Comparison of ENCODE assay signal across 8 cellular contexts in the genomic region with DNA sequence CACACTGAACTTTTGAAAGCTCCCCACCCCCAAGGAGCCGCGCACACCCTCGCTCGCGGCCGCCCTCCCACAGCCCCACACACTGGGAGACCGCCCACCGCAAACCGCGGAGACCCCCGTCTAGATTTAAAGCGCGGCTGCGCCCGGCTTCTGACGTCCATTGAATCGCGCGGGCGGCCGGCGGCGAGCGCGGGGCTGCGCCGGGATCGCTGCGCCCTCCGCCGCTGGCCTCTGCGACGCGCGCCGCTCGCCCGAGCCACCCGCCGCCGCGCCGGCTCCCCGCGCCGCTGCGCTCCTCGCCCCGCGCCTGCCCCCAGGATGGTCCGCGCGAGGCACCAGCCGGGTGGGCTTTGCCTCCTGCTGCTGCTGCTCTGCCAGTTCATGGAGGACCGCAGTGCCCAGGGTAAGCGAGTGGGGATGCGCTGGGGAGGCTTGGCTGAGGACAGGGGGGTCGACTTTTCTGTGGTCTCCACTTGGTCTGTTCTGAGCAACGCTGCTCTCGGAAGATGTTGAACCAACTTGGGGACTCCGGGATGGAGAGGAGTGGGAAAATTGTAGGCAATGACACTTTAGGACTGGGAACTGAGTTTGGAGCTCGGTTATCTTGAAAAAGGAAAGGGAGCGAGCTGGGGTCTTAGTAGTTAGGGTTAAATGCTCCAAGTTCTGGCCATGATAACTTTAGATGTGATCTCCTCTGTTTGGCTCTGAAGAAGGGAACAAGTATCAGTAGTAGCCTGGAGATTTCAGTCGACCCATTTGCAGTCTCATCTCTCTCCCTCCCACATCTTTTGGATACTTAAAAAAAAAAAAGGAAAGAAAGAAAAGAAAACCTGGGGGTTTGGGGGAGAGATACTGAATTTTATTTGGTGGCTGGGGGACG. TPM values are rescaled to one million over a fixed set of nuclear protein-coding genes. Genes with fewer than 3 reads are reported as not detected.
DNase-seq lines count a peak whose midpoint lies in the region; ATAC-seq and TF ChIP-seq lines count a peak whose summit lies in the region.

A gene with protein sequence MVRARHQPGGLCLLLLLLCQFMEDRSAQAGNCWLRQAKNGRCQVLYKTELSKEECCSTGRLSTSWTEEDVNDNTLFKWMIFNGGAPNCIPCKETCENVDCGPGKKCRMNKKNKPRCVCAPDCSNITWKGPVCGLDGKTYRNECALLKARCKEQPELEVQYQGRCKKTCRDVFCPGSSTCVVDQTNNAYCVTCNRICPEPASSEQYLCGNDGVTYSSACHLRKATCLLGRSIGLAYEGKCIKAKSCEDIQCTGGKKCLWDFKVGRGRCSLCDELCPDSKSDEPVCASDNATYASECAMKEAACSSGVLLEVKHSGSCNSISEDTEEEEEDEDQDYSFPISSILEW (plus strand): TSS at position 156 of the 880 bp plus-strand sequence. CDS start 163 bp downstream, at position 319.

- peak within 1 kb of the TSS; percentile 68 for H3K27ac Mint-ChIP-seq in dendritic cell treated with granulocyte-macrophage colony-stimulating factor and Interleukin-4, amounts not matched to agents 40 ng/mL and 50 ng/mL, for 4 days

- intact Hi-C loops in dendritic cell treated with granulocyte-macrophage colony-stimulating factor and Interleukin-4, amounts not matched to agents 40 ng/mL and 50 ng/mL, for 4 days (cut with micrococcal nuclease), result no loop called here
- intact Hi-C loops in lower lobe of right lung (cut with DNase I), result loop anchor here (10.0 kb wide), 1 partner anchor 734 kb away; no protein-coding TSS in a partner anchor
- intact Hi-C loops in thyroid gland (cut with DNase I), result loop anchor here (10.0 kb wide), 1 partner anchor 744 kb away; no protein-coding TSS in a partner anchor

- H3K36me3 ChIP-seq in lower lobe of right lung (no peaks in the 10 kb centered on the region), thyroid gland (no peaks in the 10 kb centered on the region)

- peaks cover 44% of the 10 kb centered on the region for H3K4me1 Mint-ChIP-seq in dendritic cell treated with granulocyte-macrophage colony-stimulating factor and Interleukin-4, amounts not matched to agents 40 ng/mL and 50 ng/mL, for 4 days (ENCODE audit: low read depth)

- H3K9me3 ChIP-seq in lower lobe of right lung, result no peaks in the 10 kb centered on the region
- H3K9me3 ChIP-seq in thyroid gland, result no peaks in the 10 kb centered on the region

- TF ChIP-seq CTCF in lower lobe of right lung (IDR thresholded peaks at IDR 0.05) (no peak), thyroid gland (IDR thresholded peaks at IDR 0.05) (no peak)

- DNase-seq in NCI-H2171 treated with DMSO at 0.1 percent for 48 hours (lab: John Stamatoyannopoulos, UW) (peak; percentile 37), NCI-H2171 (lab: John Stamatoyannopoulos, UW) (no peak), OCI-M1 (lab: John Stamatoyannopoulos, UW) (peak; percentile 62), lower lobe of right lung (peak; percentile 44), thyroid gland (peak in 1 of 2 donors; percentile 10)

- H3K27me3 ChIP-seq in lower lobe of right lung (ENCODE audit: low read depth) (no peaks in the 10 kb centered on the region), thyroid gland (no peaks in the 10 kb centered on the region)

- TF ChIP-seq POLR2A in thyroid gland (IDR thresholded peaks at IDR 0.05), result no peak

- H3K27ac ChIP-seq in lower lobe of right lung, result peak within 1 kb of the TSS; percentile 66
- H3K27ac ChIP-seq in thyroid gland, result peak within 1 kb of the TSS in 2 of 3 donors; percentile 48 to 61

- H3K4me3 ChIP-seq in lower lobe of right lung (peak within 1 kb of the TSS; percentile 78), thyroid gland (replicated peaks in 1 of 3) (peak within 1 kb of the TSS; percentile 22 to 47 (median 43))

- H3K4me3 Mint-ChIP-seq in dendritic cell treated with granulocyte-macrophage colony-stimulating factor and Interleukin-4, amounts not matched to agents 40 ng/mL and 50 ng/mL, for 4 days, result peak within 1 kb of the TSS; percentile 93

- ATAC-seq in lower lobe of right lung, result peak; percentile 27 to 51
- no peak for ATAC-seq in GM21529 (IDR thresholded peaks at IDR 0.05; ENCODE audit: unreplicated experiment)
- ATAC-seq in HG02610 (IDR thresholded peaks at IDR 0.05; ENCODE audit: unreplicated experiment), result no peak

- peaks cover 18% of the 10 kb centered on the region for H3K4me1 ChIP-seq in lower lobe of right lung
- peaks cover 0 to 5% of the 10 kb centered on the region in 2 donors for H3K4me1 ChIP-seq in thyroid gland

- peaks cover 70% of the 10 kb centered on the region for H3K27me3 Mint-ChIP-seq in dendritic cell treated with granulocyte-macrophage colony-stimulating factor and Interleukin-4, amounts not matched to agents 40 ng/mL and 50 ng/mL, for 4 days

- WGBS in thyroid gland, 2 donors, result 4 to 6% methylated on average over 8 to 13 of the region's 65 CpGs

- H3K9me3 Mint-ChIP-seq in dendritic cell treated with granulocyte-macrophage colony-stimulating factor and Interleukin-4, amounts not matched to agents 40 ng/mL and 50 ng/mL, for 4 days, result no peaks in the 10 kb centered on the region

- peaks cover 7% of the 10 kb centered on the region for H3K36me3 Mint-ChIP-seq in dendritic cell treated with granulocyte-macrophage colony-stimulating factor and Interleukin-4, amounts not matched to agents 40 ng/mL and 50 ng/mL, for 4 days (ENCODE audit: low read depth)

RNA-seq across cellular contexts. Expression of the gene that starts here (rescaled TPM):
- total RNA-seq in lower lobe of right lung, result 2.1 TPM
- 1 to 10 TPM; 1.7 to 8.9 (median 2.8) TPM for total RNA-seq in thyroid gland

Comparison
In these comparisons a context has a peak if more than half of its experiments do, and no peak if none do; other contexts are left out.
1. ATAC-seq: peak in lower lobe of right lung (2 of 2); none in GM21529 (single experiment) and HG02610 (single experiment).